ENCODE assay signal across 1 cellular context in genomic region chr20:46638367-46639274, GRCh38.
TF ChIP-seq lines count a peak whose summit lies in the region.

No MANE protein-coding gene starts in this region.

TF ChIP-seq in HepG2, 621 proteins besides CTCF, POLR2A, EP300 and RAD21 (continued from another document and continues in another):
- no peak for TF ChIP-seq EHMT2 (IDR thresholded peaks at IDR 0.05; ENCODE audit: borderline replicate concordance, low read depth, low read length)
- no peak; the same call in 1 of the 2 replicates for TF ChIP-seq KLF11 (CRISPR knock-in tag; IDR thresholded peaks at IDR 0.05)
- no peak for TF ChIP-seq ZNF766 (CRISPR knock-in tag; IDR thresholded peaks at IDR 0.05; ENCODE audit: borderline replicate concordance)
- peak; percentile 71; the same call in 1 of the 2 replicates for TF ChIP-seq ZGPAT (CRISPR knock-in tag; IDR thresholded peaks at IDR 0.05)
- no peak for TF ChIP-seq KLF9 (CRISPR knock-in tag; IDR thresholded peaks at IDR 0.05; ENCODE audit: low read depth)
- no peak; the same call in 1 of the 2 replicates for TF ChIP-seq YEATS2 (CRISPR knock-in tag; IDR thresholded peaks at IDR 0.05; ENCODE audit: borderline replicate concordance)
- no peak for TF ChIP-seq TCF7L2 (IDR thresholded peaks at IDR 0.05; ENCODE audit: low read depth, low read length)
- TF ChIP-seq JUNB (CRISPR knock-in tag; IDR thresholded peaks at IDR 0.05; ENCODE audit: borderline replicate concordance) = no peak
- no peak for TF ChIP-seq ZSCAN22 (CRISPR knock-in tag; IDR thresholded peaks at IDR 0.05)
- TF ChIP-seq HNRNPK (IDR thresholded peaks at IDR 0.05; ENCODE audit: low read depth, low read length, poor library complexity, severe bottlenecking) = no peak
- TF ChIP-seq PRMT3 (CRISPR knock-in tag; IDR thresholded peaks at IDR 0.05; ENCODE audit: borderline replicate concordance, low read depth) = peak; percentile 48; the same call in 1 of the 2 replicates
- no peak for TF ChIP-seq ZNF761 (CRISPR knock-in tag; conservative IDR thresholded peaks at IDR 0.05)
- no peak for TF ChIP-seq SRSF9 (IDR thresholded peaks at IDR 0.05; ENCODE audit: borderline replicate concordance, insufficient read depth, low read depth, low read length, poor library complexity, severe bottlenecking)
- no peak for TF ChIP-seq ZNF792 (CRISPR knock-in tag; IDR thresholded peaks at IDR 0.05)
- TF ChIP-seq CREM (IDR thresholded peaks at IDR 0.05) = no peak
- TF ChIP-seq CREM (CRISPR knock-in tag; IDR thresholded peaks at IDR 0.05) = no peak
- no peak for TF ChIP-seq ZNF597 (CRISPR knock-in tag; IDR thresholded peaks at IDR 0.05)
- TF ChIP-seq ZNF513 (CRISPR knock-in tag; conservative IDR thresholded peaks at IDR 0.05) = no peak
- TF ChIP-seq MTA1 (CRISPR knock-in tag; IDR thresholded peaks at IDR 0.05; ENCODE audit: borderline replicate concordance) = peak; percentile 87; the same call in 1 of the 2 replicates
- TF ChIP-seq ZFX (CRISPR knock-in tag; IDR thresholded peaks at IDR 0.05; ENCODE audit: low read depth) = peak; percentile 76
- TF ChIP-seq NR3C1 (CRISPR knock-in tag; IDR thresholded peaks at IDR 0.05) = no peak
- no peak for TF ChIP-seq STAT6 (CRISPR knock-in tag; IDR thresholded peaks at IDR 0.05; ENCODE audit: borderline replicate concordance)
- TF ChIP-seq NFIC (IDR thresholded peaks at IDR 0.05; ENCODE audit: low read length) = no peak
- peak; percentile 92 for TF ChIP-seq ZNF770 (CRISPR knock-in tag; IDR thresholded peaks at IDR 0.05)
- TF ChIP-seq ZNF747 (CRISPR knock-in tag; IDR thresholded peaks at IDR 0.05; ENCODE audit: borderline replicate concordance) = no peak
- TF ChIP-seq GATA4 (IDR thresholded peaks at IDR 0.05; ENCODE audit: borderline replicate concordance, low read depth) = 0 out of 2 replicates have a peak, but pooled peaks have one; percentile 11
- 0 out of 2 replicates have a peak, but pooled peaks have one; percentile 52 for TF ChIP-seq GFI1 (CRISPR knock-in tag; IDR thresholded peaks at IDR 0.05; ENCODE audit: borderline replicate concordance)
- TF ChIP-seq ZNF790 (CRISPR knock-in tag; IDR thresholded peaks at IDR 0.05; ENCODE audit: borderline replicate concordance) = no peak
- TF ChIP-seq ZNF782 (CRISPR knock-in tag; IDR thresholded peaks at IDR 0.05; ENCODE audit: borderline replicate concordance) = peak; percentile 77; the same call in 1 of the 2 replicates
- TF ChIP-seq ZNF616 (CRISPR knock-in tag; IDR thresholded peaks at IDR 0.05; ENCODE audit: low read depth) = no peak; the same call in 1 of the 2 replicates
- TF ChIP-seq YY1 (IDR thresholded peaks at IDR 0.05; ENCODE audit: insufficient read depth, insufficient replicate concordance, low read depth, low read length) = no peak
- TF ChIP-seq ARID2 (CRISPR knock-in tag; IDR thresholded peaks at IDR 0.05; ENCODE audit: borderline replicate concordance) = peak; percentile 89; the same call in 1 of the 2 replicates
- TF ChIP-seq FOXJ3 (CRISPR knock-in tag; IDR thresholded peaks at IDR 0.05; ENCODE audit: borderline replicate concordance) = no peak
- peak; percentile 71; the same call in 1 of the 2 replicates for TF ChIP-seq GTF3A (CRISPR knock-in tag; conservative IDR thresholded peaks at IDR 0.05)
- TF ChIP-seq ZNF33A (CRISPR knock-in tag; IDR thresholded peaks at IDR 0.05; ENCODE audit: borderline replicate concordance) = no peak
- no peak for TF ChIP-seq CSRNP2 (CRISPR knock-in tag; conservative IDR thresholded peaks at IDR 0.05; ENCODE audit: low read depth)
- TF ChIP-seq ETV5 (CRISPR knock-in tag; IDR thresholded peaks at IDR 0.05; ENCODE audit: borderline replicate concordance) = 0 out of 2 replicates have a peak, but pooled peaks have one; percentile 48
- no peak for TF ChIP-seq ZNF33B (CRISPR knock-in tag; IDR thresholded peaks at IDR 0.05)
- TF ChIP-seq ZMAT3 (CRISPR knock-in tag; conservative IDR thresholded peaks at IDR 0.05) = no peak
- TF ChIP-seq CBX2 (IDR thresholded peaks at IDR 0.05; ENCODE audit: low read depth, low read length) = no peak
- no peak for TF ChIP-seq CBX2 (CRISPR knock-in tag; IDR thresholded peaks at IDR 0.05; ENCODE audit: low read depth)
- no peak for TF ChIP-seq LRRFIP1 (CRISPR knock-in tag; conservative IDR thresholded peaks at IDR 0.05)
- no peak for TF ChIP-seq BORCS8-MEF2B (CRISPR knock-in tag; IDR thresholded peaks at IDR 0.05)
- TF ChIP-seq ATF7-NPFF (CRISPR knock-in tag; IDR thresholded peaks at IDR 0.05; ENCODE audit: low read depth) = no peak
- no peak for TF ChIP-seq MAFK (conservative IDR thresholded peaks at IDR 0.05 in 1 of 2, IDR thresholded peaks at IDR 0.05 in 1 of 2; ENCODE audit: low read length in 2 of 2)
- peak; percentile 58; the same call in 1 of the 2 replicates for TF ChIP-seq SALL1 (CRISPR knock-in tag; IDR thresholded peaks at IDR 0.05)
- TF ChIP-seq ETS1 (CRISPR knock-in tag; IDR thresholded peaks at IDR 0.05) = no peak
- TF ChIP-seq ZNF274 (CRISPR knock-in tag; IDR thresholded peaks at IDR 0.05) = peak; percentile 74
- peak; percentile 78; the same call in 1 of the 2 replicates for TF ChIP-seq ZNF691 (CRISPR knock-in tag; IDR thresholded peaks at IDR 0.05; ENCODE audit: borderline replicate concordance, low read depth)
- no peak for TF ChIP-seq JDP2 (CRISPR knock-in tag; IDR thresholded peaks at IDR 0.05; ENCODE audit: borderline replicate concordance)
- no peak for TF ChIP-seq ZNF326 (CRISPR knock-in tag; IDR thresholded peaks at IDR 0.05; ENCODE audit: borderline replicate concordance)
- no peak for TF ChIP-seq TOE1 (CRISPR knock-in tag; IDR thresholded peaks at IDR 0.05)
